1 cellular context compared by ENCODE assay signal in genomic region chr6:26521485-26522391, GRCh38.
TF ChIP-seq lines count a peak whose summit lies in the region.

No MANE protein-coding gene starts in this region.

TF ChIP-seq in SK-N-SH, 30 proteins besides CTCF, POLR2A, EP300 and RAD21 (continued from another document):
- TF ChIP-seq TEAD4 (IDR thresholded peaks at IDR 0.05; ENCODE audit: borderline replicate concordance, insufficient read depth) (no peak), RFX5 (IDR thresholded peaks at IDR 0.05; ENCODE audit: low read length) (no peak), EZH2phosphoT487 (IDR thresholded peaks at IDR 0.05; ENCODE audit: borderline replicate concordance, low read depth) (no peak), RXRA (IDR thresholded peaks at IDR 0.05; ENCODE audit: borderline replicate concordance, low read depth) (no peak), SMC3 (IDR thresholded peaks at IDR 0.05; ENCODE audit: low read depth, low read length) (no peak), USF1 (IDR thresholded peaks at IDR 0.05; ENCODE audit: borderline replicate concordance, low read depth) (no peak), USF2 (IDR thresholded peaks at IDR 0.05; ENCODE audit: borderline replicate concordance, low read depth, low read length) (no peak)
